Comparison of ENCODE assay signal across 1 cellular context in the genomic region with DNA sequence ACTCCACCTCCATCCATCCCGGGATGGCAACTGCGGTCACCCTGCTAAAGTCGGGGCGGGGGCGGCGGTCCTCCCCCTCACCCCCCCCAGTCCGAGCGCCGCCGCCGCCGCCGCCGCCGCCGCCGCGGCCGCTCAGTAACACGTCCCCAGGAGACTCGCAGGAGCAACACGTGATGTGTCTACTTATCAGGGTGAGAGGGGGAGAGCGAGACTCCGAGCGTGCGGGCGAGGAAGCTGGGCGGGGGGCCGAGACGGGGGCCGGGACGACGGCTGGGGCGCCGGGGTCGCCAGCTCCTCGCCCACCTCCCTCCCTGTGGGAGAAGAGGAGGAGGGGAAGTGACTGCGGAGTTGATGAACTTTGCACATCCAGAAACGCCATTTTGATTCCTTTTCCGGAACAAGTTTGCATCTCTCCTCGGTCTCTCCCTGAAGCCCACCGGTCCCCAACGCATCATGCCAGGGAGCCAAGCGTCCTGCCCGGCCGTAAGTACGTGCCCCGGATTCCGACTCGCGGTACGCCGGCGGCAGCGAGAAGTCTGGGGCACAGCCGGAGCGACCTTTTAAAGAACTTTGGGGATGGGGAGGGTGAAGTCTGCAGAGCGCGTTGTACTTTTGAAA.
TF ChIP-seq lines count a peak whose summit lies in the region.

A gene with protein sequence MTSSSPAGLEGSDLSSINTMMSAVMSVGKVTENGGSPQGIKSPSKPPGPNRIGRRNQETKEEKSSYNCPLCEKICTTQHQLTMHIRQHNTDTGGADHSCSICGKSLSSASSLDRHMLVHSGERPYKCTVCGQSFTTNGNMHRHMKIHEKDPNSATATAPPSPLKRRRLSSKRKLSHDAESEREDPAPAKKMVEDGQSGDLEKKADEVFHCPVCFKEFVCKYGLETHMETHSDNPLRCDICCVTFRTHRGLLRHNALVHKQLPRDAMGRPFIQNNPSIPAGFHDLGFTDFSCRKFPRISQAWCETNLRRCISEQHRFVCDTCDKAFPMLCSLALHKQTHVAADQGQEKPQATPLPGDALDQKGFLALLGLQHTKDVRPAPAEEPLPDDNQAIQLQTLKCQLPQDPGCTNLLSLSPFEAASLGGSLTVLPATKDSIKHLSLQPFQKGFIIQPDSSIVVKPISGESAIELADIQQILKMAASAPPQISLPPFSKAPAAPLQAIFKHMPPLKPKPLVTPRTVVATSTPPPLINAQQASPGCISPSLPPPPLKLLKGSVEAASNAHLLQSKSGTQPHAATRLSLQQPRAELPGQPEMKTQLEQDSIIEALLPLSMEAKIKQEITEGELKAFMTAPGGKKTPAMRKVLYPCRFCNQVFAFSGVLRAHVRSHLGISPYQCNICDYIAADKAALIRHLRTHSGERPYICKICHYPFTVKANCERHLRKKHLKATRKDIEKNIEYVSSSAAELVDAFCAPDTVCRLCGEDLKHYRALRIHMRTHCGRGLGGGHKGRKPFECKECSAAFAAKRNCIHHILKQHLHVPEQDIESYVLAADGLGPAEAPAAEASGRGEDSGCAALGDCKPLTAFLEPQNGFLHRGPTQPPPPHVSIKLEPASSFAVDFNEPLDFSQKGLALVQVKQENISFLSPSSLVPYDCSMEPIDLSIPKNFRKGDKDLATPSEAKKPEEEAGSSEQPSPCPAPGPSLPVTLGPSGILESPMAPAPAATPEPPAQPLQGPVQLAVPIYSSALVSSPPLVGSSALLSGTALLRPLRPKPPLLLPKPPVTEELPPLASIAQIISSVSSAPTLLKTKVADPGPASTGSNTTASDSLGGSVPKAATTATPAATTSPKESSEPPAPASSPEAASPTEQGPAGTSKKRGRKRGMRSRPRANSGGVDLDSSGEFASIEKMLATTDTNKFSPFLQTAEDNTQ (N-terminal part only) (plus strand): TSS at position 384 of the 618 bp plus-strand sequence. CDS start 73,951 bp downstream, outside the sequence.

TF ChIP-seq in HepG2, 621 proteins besides CTCF, POLR2A, EP300 and RAD21 (continued from another document and continues in another):
- TF ChIP-seq, protein P1, sequence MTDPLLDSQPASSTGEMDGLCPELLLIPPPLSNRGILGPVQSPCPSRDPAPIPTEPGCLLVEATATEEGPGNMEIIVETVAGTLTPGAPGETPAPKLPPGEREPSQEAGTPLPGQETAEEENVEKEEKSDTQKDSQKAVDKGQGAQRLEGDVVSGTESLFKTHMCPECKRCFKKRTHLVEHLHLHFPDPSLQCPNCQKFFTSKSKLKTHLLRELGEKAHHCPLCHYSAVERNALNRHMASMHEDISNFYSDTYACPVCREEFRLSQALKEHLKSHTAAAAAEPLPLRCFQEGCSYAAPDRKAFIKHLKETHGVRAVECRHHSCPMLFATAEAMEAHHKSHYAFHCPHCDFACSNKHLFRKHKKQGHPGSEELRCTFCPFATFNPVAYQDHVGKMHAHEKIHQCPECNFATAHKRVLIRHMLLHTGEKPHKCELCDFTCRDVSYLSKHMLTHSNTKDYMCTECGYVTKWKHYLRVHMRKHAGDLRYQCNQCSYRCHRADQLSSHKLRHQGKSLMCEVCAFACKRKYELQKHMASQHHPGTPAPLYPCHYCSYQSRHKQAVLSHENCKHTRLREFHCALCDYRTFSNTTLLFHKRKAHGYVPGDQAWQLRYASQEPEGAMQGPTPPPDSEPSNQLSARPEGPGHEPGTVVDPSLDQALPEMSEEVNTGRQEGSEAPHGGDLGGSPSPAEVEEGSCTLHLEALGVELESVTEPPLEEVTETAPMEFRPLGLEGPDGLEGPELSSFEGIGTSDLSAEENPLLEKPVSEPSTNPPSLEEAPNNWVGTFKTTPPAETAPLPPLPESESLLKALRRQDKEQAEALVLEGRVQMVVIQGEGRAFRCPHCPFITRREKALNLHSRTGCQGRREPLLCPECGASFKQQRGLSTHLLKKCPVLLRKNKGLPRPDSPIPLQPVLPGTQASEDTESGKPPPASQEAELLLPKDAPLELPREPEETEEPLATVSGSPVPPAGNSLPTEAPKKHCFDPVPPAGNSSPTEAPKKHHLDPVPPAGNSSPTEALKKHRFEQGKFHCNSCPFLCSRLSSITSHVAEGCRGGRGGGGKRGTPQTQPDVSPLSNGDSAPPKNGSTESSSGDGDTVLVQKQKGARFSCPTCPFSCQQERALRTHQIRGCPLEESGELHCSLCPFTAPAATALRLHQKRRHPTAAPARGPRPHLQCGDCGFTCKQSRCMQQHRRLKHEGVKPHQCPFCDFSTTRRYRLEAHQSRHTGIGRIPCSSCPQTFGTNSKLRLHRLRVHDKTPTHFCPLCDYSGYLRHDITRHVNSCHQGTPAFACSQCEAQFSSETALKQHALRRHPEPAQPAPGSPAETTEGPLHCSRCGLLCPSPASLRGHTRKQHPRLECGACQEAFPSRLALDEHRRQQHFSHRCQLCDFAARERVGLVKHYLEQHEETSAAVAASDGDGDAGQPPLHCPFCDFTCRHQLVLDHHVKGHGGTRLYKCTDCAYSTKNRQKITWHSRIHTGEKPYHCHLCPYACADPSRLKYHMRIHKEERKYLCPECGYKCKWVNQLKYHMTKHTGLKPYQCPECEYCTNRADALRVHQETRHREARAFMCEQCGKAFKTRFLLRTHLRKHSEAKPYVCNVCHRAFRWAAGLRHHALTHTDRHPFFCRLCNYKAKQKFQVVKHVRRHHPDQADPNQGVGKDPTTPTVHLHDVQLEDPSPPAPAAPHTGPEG (CRISPR knock-in tag; IDR thresholded peaks at IDR 0.05) = no peak
- TF ChIP-seq JARID2 (CRISPR knock-in tag; IDR thresholded peaks at IDR 0.05; ENCODE audit: insufficient replicate concordance) = no peak
- peak; percentile 38; the same call in 1 of the 2 replicates for TF ChIP-seq ZKSCAN8 (CRISPR knock-in tag; IDR thresholded peaks at IDR 0.05; ENCODE audit: borderline replicate concordance)
- TF ChIP-seq, protein P2, sequence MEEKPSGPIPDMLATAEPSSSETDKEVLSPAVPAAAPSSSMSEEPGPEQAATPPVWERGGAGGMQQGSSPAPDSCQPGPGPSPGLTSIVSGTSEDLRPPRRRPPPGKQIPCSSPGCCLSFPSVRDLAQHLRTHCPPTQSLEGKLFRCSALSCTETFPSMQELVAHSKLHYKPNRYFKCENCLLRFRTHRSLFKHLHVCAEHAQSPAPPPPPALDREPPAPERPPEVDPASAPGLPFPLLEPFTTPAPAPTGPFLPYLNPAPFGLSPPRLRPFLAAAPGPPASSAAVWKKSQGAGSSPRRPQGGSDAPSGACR (CRISPR knock-in tag; IDR thresholded peaks at IDR 0.05) = no peak
- TF ChIP-seq SRSF9 (IDR thresholded peaks at IDR 0.05; ENCODE audit: borderline replicate concordance, insufficient read depth, low read depth, low read length, poor library complexity, severe bottlenecking) = no peak
- TF ChIP-seq AHR (CRISPR knock-in tag; IDR thresholded peaks at IDR 0.05) = 0 out of 2 replicates have a peak, but pooled peaks have one; percentile 18
- no peak for TF ChIP-seq HES4 (CRISPR knock-in tag; IDR thresholded peaks at IDR 0.05; ENCODE audit: borderline replicate concordance)
- TF ChIP-seq CCAR2 (optimal IDR thresholded peaks at IDR 0.05; ENCODE audit: low read depth, low read length) = no peak
- no peak for TF ChIP-seq TCF12 (IDR thresholded peaks at IDR 0.05)
- TF ChIP-seq TCF12 (CRISPR knock-in tag; IDR thresholded peaks at IDR 0.05) = no peak
- TF ChIP-seq, protein P3, sequence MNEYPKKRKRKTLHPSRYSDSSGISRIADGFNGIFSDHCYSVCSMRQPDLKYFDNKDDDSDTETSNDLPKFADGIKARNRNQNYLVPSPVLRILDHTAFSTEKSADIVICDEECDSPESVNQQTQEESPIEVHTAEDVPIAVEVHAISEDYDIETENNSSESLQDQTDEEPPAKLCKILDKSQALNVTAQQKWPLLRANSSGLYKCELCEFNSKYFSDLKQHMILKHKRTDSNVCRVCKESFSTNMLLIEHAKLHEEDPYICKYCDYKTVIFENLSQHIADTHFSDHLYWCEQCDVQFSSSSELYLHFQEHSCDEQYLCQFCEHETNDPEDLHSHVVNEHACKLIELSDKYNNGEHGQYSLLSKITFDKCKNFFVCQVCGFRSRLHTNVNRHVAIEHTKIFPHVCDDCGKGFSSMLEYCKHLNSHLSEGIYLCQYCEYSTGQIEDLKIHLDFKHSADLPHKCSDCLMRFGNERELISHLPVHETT (CRISPR knock-in tag; conservative IDR thresholded peaks at IDR 0.05) = peak; percentile 42; the same call in 1 of the 2 replicates
- no peak for TF ChIP-seq ZNF615 (CRISPR knock-in tag; IDR thresholded peaks at IDR 0.05; ENCODE audit: borderline replicate concordance)
- TF ChIP-seq ZNF225 (CRISPR knock-in tag; IDR thresholded peaks at IDR 0.05) = no peak
- no peak for TF ChIP-seq ZNF256 (CRISPR knock-in tag; conservative IDR thresholded peaks at IDR 0.05)
- no peak for TF ChIP-seq NFIC (IDR thresholded peaks at IDR 0.05; ENCODE audit: low read length)
- no peak for TF ChIP-seq CBX5 (CRISPR knock-in tag; IDR thresholded peaks at IDR 0.05; ENCODE audit: borderline replicate concordance)
- TF ChIP-seq ZNF121 (CRISPR knock-in tag; IDR thresholded peaks at IDR 0.05) = no peak
- TF ChIP-seq, protein P4, sequence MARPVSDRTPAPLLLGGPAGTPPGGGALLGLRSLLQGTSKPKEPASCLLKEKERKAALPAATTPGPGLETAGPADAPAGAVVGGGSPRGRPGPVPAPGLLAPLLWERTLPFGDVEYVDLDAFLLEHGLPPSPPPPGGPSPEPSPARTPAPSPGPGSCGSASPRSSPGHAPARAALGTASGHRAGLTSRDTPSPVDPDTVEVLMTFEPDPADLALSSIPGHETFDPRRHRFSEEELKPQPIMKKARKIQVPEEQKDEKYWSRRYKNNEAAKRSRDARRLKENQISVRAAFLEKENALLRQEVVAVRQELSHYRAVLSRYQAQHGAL (CRISPR knock-in tag; IDR thresholded peaks at IDR 0.05; ENCODE audit: not compliant biosample characterization) = no peak
- TF ChIP-seq, protein P5, sequence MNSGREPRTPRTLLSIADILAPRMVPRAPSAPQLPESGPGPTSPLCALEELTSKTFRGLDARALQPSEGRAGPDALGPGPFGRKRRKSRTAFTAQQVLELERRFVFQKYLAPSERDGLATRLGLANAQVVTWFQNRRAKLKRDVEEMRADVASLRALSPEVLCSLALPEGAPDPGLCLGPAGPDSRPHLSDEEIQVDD (CRISPR knock-in tag; IDR thresholded peaks at IDR 0.05; ENCODE audit: borderline replicate concordance) = no peak
- no peak for TF ChIP-seq TSC22D2 (CRISPR knock-in tag; IDR thresholded peaks at IDR 0.05; ENCODE audit: borderline replicate concordance)
- TF ChIP-seq, protein P6, sequence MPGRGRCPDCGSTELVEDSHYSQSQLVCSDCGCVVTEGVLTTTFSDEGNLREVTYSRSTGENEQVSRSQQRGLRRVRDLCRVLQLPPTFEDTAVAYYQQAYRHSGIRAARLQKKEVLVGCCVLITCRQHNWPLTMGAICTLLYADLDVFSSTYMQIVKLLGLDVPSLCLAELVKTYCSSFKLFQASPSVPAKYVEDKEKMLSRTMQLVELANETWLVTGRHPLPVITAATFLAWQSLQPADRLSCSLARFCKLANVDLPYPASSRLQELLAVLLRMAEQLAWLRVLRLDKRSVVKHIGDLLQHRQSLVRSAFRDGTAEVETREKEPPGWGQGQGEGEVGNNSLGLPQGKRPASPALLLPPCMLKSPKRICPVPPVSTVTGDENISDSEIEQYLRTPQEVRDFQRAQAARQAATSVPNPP (CRISPR knock-in tag; IDR thresholded peaks at IDR 0.05) = no peak
- TF ChIP-seq, protein P7, sequence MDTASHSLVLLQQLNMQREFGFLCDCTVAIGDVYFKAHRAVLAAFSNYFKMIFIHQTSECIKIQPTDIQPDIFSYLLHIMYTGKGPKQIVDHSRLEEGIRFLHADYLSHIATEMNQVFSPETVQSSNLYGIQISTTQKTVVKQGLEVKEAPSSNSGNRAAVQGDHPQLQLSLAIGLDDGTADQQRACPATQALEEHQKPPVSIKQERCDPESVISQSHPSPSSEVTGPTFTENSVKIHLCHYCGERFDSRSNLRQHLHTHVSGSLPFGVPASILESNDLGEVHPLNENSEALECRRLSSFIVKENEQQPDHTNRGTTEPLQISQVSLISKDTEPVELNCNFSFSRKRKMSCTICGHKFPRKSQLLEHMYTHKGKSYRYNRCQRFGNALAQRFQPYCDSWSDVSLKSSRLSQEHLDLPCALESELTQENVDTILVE (CRISPR knock-in tag; IDR thresholded peaks at IDR 0.05) = no peak; the same call in 1 of the 2 replicates
- no peak for TF ChIP-seq REXO4 (CRISPR knock-in tag; IDR thresholded peaks at IDR 0.05; ENCODE audit: borderline replicate concordance)
- TF ChIP-seq ZNF383 (CRISPR knock-in tag; IDR thresholded peaks at IDR 0.05; ENCODE audit: borderline replicate concordance) = no peak
- TF ChIP-seq, protein P8, sequence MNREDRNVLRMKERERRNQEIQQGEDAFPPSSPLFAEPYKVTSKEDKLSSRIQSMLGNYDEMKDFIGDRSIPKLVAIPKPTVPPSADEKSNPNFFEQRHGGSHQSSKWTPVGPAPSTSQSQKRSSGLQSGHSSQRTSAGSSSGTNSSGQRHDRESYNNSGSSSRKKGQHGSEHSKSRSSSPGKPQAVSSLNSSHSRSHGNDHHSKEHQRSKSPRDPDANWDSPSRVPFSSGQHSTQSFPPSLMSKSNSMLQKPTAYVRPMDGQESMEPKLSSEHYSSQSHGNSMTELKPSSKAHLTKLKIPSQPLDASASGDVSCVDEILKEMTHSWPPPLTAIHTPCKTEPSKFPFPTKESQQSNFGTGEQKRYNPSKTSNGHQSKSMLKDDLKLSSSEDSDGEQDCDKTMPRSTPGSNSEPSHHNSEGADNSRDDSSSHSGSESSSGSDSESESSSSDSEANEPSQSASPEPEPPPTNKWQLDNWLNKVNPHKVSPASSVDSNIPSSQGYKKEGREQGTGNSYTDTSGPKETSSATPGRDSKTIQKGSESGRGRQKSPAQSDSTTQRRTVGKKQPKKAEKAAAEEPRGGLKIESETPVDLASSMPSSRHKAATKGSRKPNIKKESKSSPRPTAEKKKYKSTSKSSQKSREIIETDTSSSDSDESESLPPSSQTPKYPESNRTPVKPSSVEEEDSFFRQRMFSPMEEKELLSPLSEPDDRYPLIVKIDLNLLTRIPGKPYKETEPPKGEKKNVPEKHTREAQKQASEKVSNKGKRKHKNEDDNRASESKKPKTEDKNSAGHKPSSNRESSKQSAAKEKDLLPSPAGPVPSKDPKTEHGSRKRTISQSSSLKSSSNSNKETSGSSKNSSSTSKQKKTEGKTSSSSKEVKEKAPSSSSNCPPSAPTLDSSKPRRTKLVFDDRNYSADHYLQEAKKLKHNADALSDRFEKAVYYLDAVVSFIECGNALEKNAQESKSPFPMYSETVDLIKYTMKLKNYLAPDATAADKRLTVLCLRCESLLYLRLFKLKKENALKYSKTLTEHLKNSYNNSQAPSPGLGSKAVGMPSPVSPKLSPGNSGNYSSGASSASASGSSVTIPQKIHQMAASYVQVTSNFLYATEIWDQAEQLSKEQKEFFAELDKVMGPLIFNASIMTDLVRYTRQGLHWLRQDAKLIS (CRISPR knock-in tag; IDR thresholded peaks at IDR 0.05) = no peak; the same call in 1 of the 2 replicates
- TF ChIP-seq, protein P9, sequence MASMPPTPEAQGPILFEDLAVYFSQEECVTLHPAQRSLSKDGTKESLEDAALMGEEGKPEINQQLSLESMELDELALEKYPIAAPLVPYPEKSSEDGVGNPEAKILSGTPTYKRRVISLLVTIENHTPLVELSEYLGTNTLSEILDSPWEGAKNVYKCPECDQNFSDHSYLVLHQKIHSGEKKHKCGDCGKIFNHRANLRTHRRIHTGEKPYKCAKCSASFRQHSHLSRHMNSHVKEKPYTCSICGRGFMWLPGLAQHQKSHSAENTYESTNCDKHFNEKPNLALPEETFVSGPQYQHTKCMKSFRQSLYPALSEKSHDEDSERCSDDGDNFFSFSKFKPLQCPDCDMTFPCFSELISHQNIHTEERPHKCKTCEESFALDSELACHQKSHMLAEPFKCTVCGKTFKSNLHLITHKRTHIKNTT (CRISPR knock-in tag; IDR thresholded peaks at IDR 0.05) = no peak
- TF ChIP-seq BHLHE40 (IDR thresholded peaks at IDR 0.05; ENCODE audit: low read length) = peak; percentile 31; the same call in 1 of the 2 replicates
- no peak for TF ChIP-seq ZNF446 (CRISPR knock-in tag; IDR thresholded peaks at IDR 0.05)
